ENCODE assay signal across 14 cellular contexts in the genomic region with DNA sequence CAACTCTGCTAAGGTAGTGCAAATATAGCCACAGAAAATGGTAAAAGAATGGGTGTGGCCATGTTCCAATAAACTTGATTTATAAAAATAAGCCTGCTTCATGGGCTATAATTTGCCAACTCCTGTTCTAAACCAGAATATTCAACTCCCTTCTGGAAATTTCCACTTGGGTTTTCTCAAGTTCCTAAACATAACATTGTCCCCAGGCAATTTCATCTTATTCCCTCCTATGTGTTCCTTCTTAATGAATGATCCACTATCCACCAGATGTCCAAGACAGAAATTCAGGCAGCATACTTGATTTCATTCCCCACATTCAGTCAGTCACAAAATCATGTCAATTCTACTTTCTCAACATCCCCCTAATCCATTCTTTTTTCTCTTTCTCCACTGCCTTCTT. TPM values are rescaled to one million over a fixed set of nuclear protein-coding genes. Genes with fewer than 3 reads are reported as not detected.
"Had no signal": no experiment of that assay in that cellular context is flagged by ENCODE, and none has a peak within 500 bp of the region (broad histone marks: within the 10 kb centered on the region; RNA-seq: fewer than 3 reads in every experiment).

No MANE protein-coding gene starts in this region.

RNA-seq across cellular contexts. Expression of a gene that starts 7.0 kb away (rescaled TPM):
- total RNA-seq: dermis blood vessel endothelial cell, epithelial cell of proximal tubule, esophagus squamous epithelium, left cardiac atrium, left ventricle myocardium inferior, posterior vena cava, right atrium auricular region, sigmoid colon, urinary bladder had no signal
- polyA plus RNA-seq: immature natural killer cell, ovary, stomach had no signal

RNA-seq across cellular contexts. Expression of a gene that starts 31.0 kb away (rescaled TPM):
- total RNA-seq: dermis blood vessel endothelial cell; epithelial cell of proximal tubule; kidney; left cardiac atrium; left ventricle myocardium inferior; natural killer cell treated with Interleukin-12 subunit alpha and Interleukin-12 subunit beta and Interleukin-15 and Interleukin-18, amount 100 ng/mL, for 72 hours; posterior vena cava; right atrium auricular region; sigmoid colon; stomach had no signal
- polyA plus RNA-seq: immature natural killer cell had no signal
